In genomic region chr6:156740604-156741003, GRCh38 we compare ENCODE assay signal across 17 cellular contexts. TPM values are rescaled to one million over a fixed set of nuclear protein-coding genes. Genes with fewer than 3 reads are reported as not detected.
DNase-seq lines count a peak whose midpoint lies in the region; ATAC-seq and TF ChIP-seq lines count a peak whose summit lies in the region.
"Had no signal": no experiment of that assay in that cellular context is flagged by ENCODE, and none has a peak within 500 bp of the region (broad histone marks: within the 10 kb centered on the region; RNA-seq: fewer than 3 reads in every experiment).

No MANE protein-coding gene starts in this region.

- no peaks in the 10 kb centered on the region for H3K79me1 ChIP-seq in neuronal stem cell (ENCODE audit: low read depth, low read length)

- H3K79me2 ChIP-seq in hepatocyte: no peaks in the 10 kb centered on the region

- H2AK5ac ChIP-seq in neuronal stem cell (ENCODE audit: low read depth, low read length): no peak overlapping the region

- no peak overlapping the region for H3K23ac ChIP-seq in neuronal stem cell (ENCODE audit: low read depth, low read length, poor library complexity)

- no peak for TF ChIP-seq POLR2A in esophagus squamous epithelium (IDR thresholded peaks at IDR 0.05)

- no peak overlapping the region for H2BK5ac ChIP-seq in neuronal stem cell (ENCODE audit: low read length)

- no peak overlapping the region for H4K8ac ChIP-seq in neuronal stem cell (ENCODE audit: low read depth, low read length)

- no peak for ATAC-seq in activated CD4-positive, alpha-beta T cell treated with anti-CD3 and anti-CD28 coated beads for 36 hours
- ATAC-seq: CD8-positive, alpha-beta T cell; HepG2 had no signal

- H3K4me1 ChIP-seq in hepatocyte (ENCODE audit: insufficient read depth): no peaks in the 10 kb centered on the region
- H3K4me1 ChIP-seq in neuronal stem cell (ENCODE audit: control insufficient read depth in 2 of 2, insufficient read depth in 1 of 2, low read depth in 1 of 2, low read length in 2 of 2): no peaks in the 10 kb centered on the region
- H3K4me1 ChIP-seq in esophagus squamous epithelium: no peaks in the 10 kb centered on the region

- H3K9me3 ChIP-seq in hepatocyte (ENCODE audit: low read depth): peaks cover 5% of the 10 kb centered on the region
- peaks cover 0 to 4% of the 10 kb centered on the region in 2 donors for H3K9me3 ChIP-seq in neuronal stem cell (replicated peaks in 1 of 2; ENCODE audit: control insufficient read depth in 2 of 2, insufficient read depth in 1 of 2, low read depth in 1 of 2, low read length in 2 of 2)
- peaks cover 0 to 19% (median 0%) of the 10 kb centered on the region in 3 donors for H3K9me3 ChIP-seq in esophagus squamous epithelium

- H3K9me3 Mint-ChIP-seq in activated CD4-positive, alpha-beta T cell treated with anti-CD3 and anti-CD28 coated beads for 36 hours (ENCODE audit: low read depth): peaks cover 9% of the 10 kb centered on the region
- peaks cover 7% of the 10 kb centered on the region for H3K9me3 Mint-ChIP-seq in activated CD4-positive, alpha-beta T cell treated with anti-CD3 and anti-CD28 coated beads, Interleukin-2, amount 10 ng/mL, durations not matched to agents 7 days and 5 days

- H3K9ac ChIP-seq in neuronal stem cell (ENCODE audit: low read depth, low read length, poor library complexity): no peak overlapping the region
- H3K9ac ChIP-seq: BLaER1 treated with 17β-estradiol and CSF1 and Interleukin-3, amounts not matched to agents 10 nM and 100 nM had no signal

- in situ Hi-C loops in astrocyte of the spinal cord (cut with HindIII; ENCODE audit: low sequenced_read_pairs): no loop called here
- in situ Hi-C loops in KBM-7 (cut with MboI; ENCODE audit: low pct_unique_long_range_greater_than_20kb, low sequenced_read_pairs): no loop called here

- no peaks in the 10 kb centered on the region for H3K27me3 ChIP-seq in hepatocyte
- H3K27me3 ChIP-seq in neuronal stem cell (ENCODE audit: control insufficient read depth in 3 of 3, insufficient read depth in 3 of 3, low read depth in 1 of 3, low read length in 3 of 3): no peaks in the 10 kb centered on the region
- no peaks in the 10 kb centered on the region for H3K27me3 ChIP-seq in esophagus squamous epithelium
- H3K27me3 ChIP-seq: BLaER1 treated with 17β-estradiol and CSF1 and Interleukin-3, amounts not matched to agents 10 nM and 100 nM had no signal

- H4K91ac ChIP-seq in neuronal stem cell (ENCODE audit: low read depth, low read length, poor library complexity): no peak overlapping the region

- H3K4me2 ChIP-seq in hepatocyte (no peak overlapping the region), neuronal stem cell (ENCODE audit: insufficient read depth, low read length, poor library complexity, severe bottlenecking) (no peak overlapping the region)
- H3K4me2 ChIP-seq: BLaER1 treated with 17β-estradiol and CSF1 and Interleukin-3, amounts not matched to agents 10 nM and 100 nM had no signal

- CTCF ChIA-PET in activated CD4-positive, alpha-beta T cell treated with anti-CD3 and anti-CD28 coated beads for 36 hours (lab: Charles Lee): no interaction called here
- CTCF ChIA-PET in activated CD4-positive, alpha-beta T cell treated with anti-CD3 and anti-CD28 coated beads, Interleukin-2, amount 10 ng/mL, durations not matched to agents 7 days and 5 days (lab: Charles Lee): no interaction called here

- no peak overlapping the region for H2BK15ac ChIP-seq in neuronal stem cell (ENCODE audit: low read length)

- TF ChIP-seq CTCF in astrocyte of the spinal cord (IDR thresholded peaks at IDR 0.05; ENCODE audit: low read depth, low read length) (no peak), hepatocyte (IDR thresholded peaks at IDR 0.05; ENCODE audit: poor library complexity) (no peak), esophagus squamous epithelium (IDR thresholded peaks at IDR 0.05) (no peak)

- H3K18ac ChIP-seq in neuronal stem cell (ENCODE audit: low read length): no peak overlapping the region

- H2BK120ac ChIP-seq in neuronal stem cell (ENCODE audit: low read depth, low read length): no peak overlapping the region

- no peaks in the 10 kb centered on the region for H3K9me2 ChIP-seq in hepatocyte (replicated peaks; ENCODE audit: insufficient read depth)

- POLR2A ChIA-PET in activated CD4-positive, alpha-beta T cell treated with anti-CD3 and anti-CD28 coated beads for 36 hours (lab: Charles Lee): no interaction called here
- POLR2A ChIA-PET in activated CD4-positive, alpha-beta T cell treated with anti-CD3 and anti-CD28 coated beads, Interleukin-2, amount 10 ng/mL, durations not matched to agents 7 days and 5 days (lab: Charles Lee): no interaction called here

- no peaks in the 10 kb centered on the region for H3K4me1 Mint-ChIP-seq in activated CD4-positive, alpha-beta T cell treated with anti-CD3 and anti-CD28 coated beads for 36 hours
- no peaks in the 10 kb centered on the region for H3K4me1 Mint-ChIP-seq in activated CD4-positive, alpha-beta T cell treated with anti-CD3 and anti-CD28 coated beads, Interleukin-2, amount 10 ng/mL, durations not matched to agents 7 days and 5 days

- no peak for DNase-seq in activated CD4-positive, alpha-beta T cell treated with anti-CD3 and anti-CD28 coated beads for 36 hours
- no peak for DNase-seq in activated CD4-positive, alpha-beta T cell treated with anti-CD3 and anti-CD28 coated beads, Interleukin-2, amount 10 ng/mL, durations not matched to agents 7 days and 5 days
- DNase-seq in astrocyte of the spinal cord (ENCODE audit: low read depth, low spot score) (peak; percentile 3), hepatocyte (ENCODE audit: low spot score) (no peak), neuronal stem cell (ENCODE audit: low spot score) (no peak), esophagus squamous epithelium (lab: John Stamatoyannopoulos, UW) (no peak), KBM-7 (no peak)
- DNase-seq: 8988T; Calu3; CD8-positive, alpha-beta T cell; DMS79 treated with DMSO at 0.1 percent for 48 hours; GF-D8; GOT3; H7 had no signal

- intact Hi-C loops in activated CD4-positive, alpha-beta T cell treated with anti-CD3 and anti-CD28 coated beads for 36 hours (cut with DNase I, micrococcal nuclease): no loop called here
- intact Hi-C loops in esophagus squamous epithelium (cut with DNase I): no loop called here

- H3K4me3 ChIP-seq in astrocyte of the spinal cord (ENCODE audit: low read depth, low read length): no peak overlapping the region
- peak overlapping the region; percentile 5 for H3K4me3 ChIP-seq in hepatocyte
- H3K4me3 ChIP-seq in neuronal stem cell (ENCODE audit: low read length in 2 of 2): no peak overlapping the region
- no peak overlapping the region for H3K4me3 ChIP-seq in esophagus squamous epithelium
- H3K4me3 ChIP-seq: BLaER1 treated with 17β-estradiol and CSF1 and Interleukin-3, amounts not matched to agents 10 nM and 100 nM had no signal

- H3K27ac ChIP-seq in hepatocyte (no peak overlapping the region), neuronal stem cell (replicated peaks; ENCODE audit: low read length) (no peak overlapping the region), esophagus squamous epithelium (no peak overlapping the region)
- H3K27ac ChIP-seq: BLaER1 treated with 17β-estradiol and CSF1 and Interleukin-3, amounts not matched to agents 10 nM and 100 nM had no signal

- H3K36me3 Mint-ChIP-seq in activated CD4-positive, alpha-beta T cell treated with anti-CD3 and anti-CD28 coated beads for 36 hours (ENCODE audit: low read depth): peaks cover 3% of the 10 kb centered on the region
- H3K36me3 Mint-ChIP-seq in activated CD4-positive, alpha-beta T cell treated with anti-CD3 and anti-CD28 coated beads, Interleukin-2, amount 10 ng/mL, durations not matched to agents 7 days and 5 days (ENCODE audit: low read depth): peaks cover 6% of the 10 kb centered on the region
- H3K36me3 Mint-ChIP-seq: IgD-negative memory B cell had no signal

- 63% methylated on average over 1 of the region's 1 CpG for WGBS in hepatocyte (ENCODE audit: low lambda C conversion rate, missing lambda C conversion rate)
- no CpG with 5 or more reads among the region's 1 CpG for WGBS in neuronal stem cell (ENCODE audit: extremely low coverage in 2 of 2, insufficient read length in 2 of 2, insufficient replicate concordance in 1 of 2), 2 donors
- 47 to 57% methylated on average over 1 of the region's 1 CpG for WGBS in esophagus squamous epithelium, 2 donors

- no peak overlapping the region for H3K4ac ChIP-seq in neuronal stem cell (ENCODE audit: low read length)

- no peak overlapping the region for H3K4me3 Mint-ChIP-seq in activated CD4-positive, alpha-beta T cell treated with anti-CD3 and anti-CD28 coated beads for 36 hours
- no peak overlapping the region for H3K4me3 Mint-ChIP-seq in activated CD4-positive, alpha-beta T cell treated with anti-CD3 and anti-CD28 coated beads, Interleukin-2, amount 10 ng/mL, durations not matched to agents 7 days and 5 days
- H3K4me3 Mint-ChIP-seq: CD8-positive, alpha-beta T cell had no signal

- no peak overlapping the region for H2AFZ ChIP-seq in hepatocyte
- H2AFZ ChIP-seq in neuronal stem cell (ENCODE audit: low read length): no peak overlapping the region

- peak overlapping the region; percentile 3 for H3K27ac Mint-ChIP-seq in activated CD4-positive, alpha-beta T cell treated with anti-CD3 and anti-CD28 coated beads for 36 hours
- no peak overlapping the region for H3K27ac Mint-ChIP-seq in activated CD4-positive, alpha-beta T cell treated with anti-CD3 and anti-CD28 coated beads, Interleukin-2, amount 10 ng/mL, durations not matched to agents 7 days and 5 days
- H3K27ac Mint-ChIP-seq: CD8-positive, alpha-beta T cell had no signal

- no peak overlapping the region for H2BK12ac ChIP-seq in neuronal stem cell (ENCODE audit: low read length)

- no peak overlapping the region for H3K14ac ChIP-seq in neuronal stem cell (ENCODE audit: low read length)

- H3K36me3 ChIP-seq in hepatocyte (replicated peaks; ENCODE audit: insufficient read depth, low read depth) (no peaks in the 10 kb centered on the region), neuronal stem cell (replicated peaks in 1 of 2; ENCODE audit: control insufficient read depth in 2 of 2, insufficient read depth in 2 of 2, low read length in 2 of 2) (no peaks in the 10 kb centered on the region), esophagus squamous epithelium (no peaks in the 10 kb centered on the region)
- H3K36me3 ChIP-seq: BLaER1 treated with 17β-estradiol and CSF1 and Interleukin-3, amounts not matched to agents 10 nM and 100 nM had no signal

- peaks cover 2% of the 10 kb centered on the region for H3K27me3 Mint-ChIP-seq in activated CD4-positive, alpha-beta T cell treated with anti-CD3 and anti-CD28 coated beads for 36 hours
- peaks cover 2% of the 10 kb centered on the region for H3K27me3 Mint-ChIP-seq in activated CD4-positive, alpha-beta T cell treated with anti-CD3 and anti-CD28 coated beads, Interleukin-2, amount 10 ng/mL, durations not matched to agents 7 days and 5 days
- H3K27me3 Mint-ChIP-seq: IgD-negative memory B cell had no signal

- H4K20me1 ChIP-seq in hepatocyte (ENCODE audit: insufficient read depth, poor library complexity, severe bottlenecking): no peaks in the 10 kb centered on the region
- H4K20me1 ChIP-seq: BLaER1 treated with 17β-estradiol and CSF1 and Interleukin-3, amounts not matched to agents 10 nM and 100 nM had no signal

RNA-seq across cellular contexts. Expression of gene ARID1B, which starts 36.6 kb away (rescaled TPM):
- 10 to 100 TPM; 42.2 to 53.6 TPM for total RNA-seq in activated CD4-positive, alpha-beta T cell treated with anti-CD3 and anti-CD28 coated beads for 36 hours
- total RNA-seq in activated CD4-positive, alpha-beta T cell treated with anti-CD3 and anti-CD28 coated beads, Interleukin-2, amount 10 ng/mL, durations not matched to agents 7 days and 5 days: 10 to 100 TPM; 76.8 to 89.6 TPM
- total RNA-seq in hepatocyte (60.2 and 67.0 TPM in 2 replicates), esophagus squamous epithelium (100 to 1,000 TPM in 1 of 4 donors, 10 to 100 TPM in 3; 25.2 to 103 (median 59.5) TPM)
- polyA plus RNA-seq in hepatocyte: 32.9 and 47.5 TPM in 2 replicates
- 33.3 TPM for polyA plus RNA-seq in neuronal stem cell (2013, experiment 1 of 2)
- 36.5 TPM for polyA plus RNA-seq in neuronal stem cell (2013, experiment 2 of 2)
